In genomic region chr1:119008483-119009299, GRCh38 we compare ENCODE assay signal across 8 cellular contexts. TPM values are rescaled to one million over a fixed set of nuclear protein-coding genes. Genes with fewer than 3 reads are reported as not detected.
A peak's percentile ranks its signal among the peaks of the same experiment; 100 is the strongest.
DNase-seq lines count a peak whose midpoint lies in the region; ATAC-seq and TF ChIP-seq lines count a peak whose summit lies in the region.

No MANE protein-coding gene starts in this region.

- H3K4me1 ChIP-seq in Loucy (ENCODE audit: insufficient read depth, low read length, poor library complexity, severe bottlenecking) = no peaks in the 10 kb centered on the region

- H3K36me3 Mint-ChIP-seq in T-helper 17 cell (ENCODE audit: low read depth) = peaks cover 9% of the 10 kb centered on the region
- H3K36me3 Mint-ChIP-seq in natural killer cell treated with Interleukin-12 subunit alpha and Interleukin-12 subunit beta and Interleukin-15 and Interleukin-18, amount 100 ng/mL, for 72 hours = peaks cover 23% of the 10 kb centered on the region

- H4K20me1 ChIP-seq in Loucy (ENCODE audit: insufficient read depth, low read length, poor library complexity, severe bottlenecking) = no peaks in the 10 kb centered on the region

- no peak overlapping the region for H3K9ac ChIP-seq in Loucy (ENCODE audit: low read depth, low read length, poor library complexity, severe bottlenecking)

- no peaks in the 10 kb centered on the region for H3K9me3 ChIP-seq in Loucy (ENCODE audit: insufficient read depth, low read depth, low read length)
- H3K9me3 ChIP-seq in T-helper 17 cell (ENCODE audit: control insufficient read depth, low read length, poor library complexity, severe bottlenecking) = peaks cover 4% of the 10 kb centered on the region

- no peaks in the 10 kb centered on the region; the same call in 1 of the 2 replicates for H3F3A ChIP-seq in Loucy (ENCODE audit: low read depth)

- no peak overlapping the region for H3K4me3 ChIP-seq in Loucy (ENCODE audit: low read length, poor library complexity, severe bottlenecking)

- H3K27me3 Mint-ChIP-seq in T-helper 17 cell = peaks cover 49% of the 10 kb centered on the region
- H3K27me3 Mint-ChIP-seq in natural killer cell treated with Interleukin-12 subunit alpha and Interleukin-12 subunit beta and Interleukin-15 and Interleukin-18, amount 100 ng/mL, for 72 hours = peaks cover 44 to 73% of the 10 kb centered on the region in 2 donors

- no peaks in the 10 kb centered on the region for H3K36me3 ChIP-seq in Loucy (ENCODE audit: insufficient read depth, low read length)

- H3K9me2 ChIP-seq in Loucy (replicated peaks; ENCODE audit: low read depth, low read length) = no peaks in the 10 kb centered on the region

- DNase-seq in DMS 273 treated with DMSO at 0.1 percent for 48 hours (lab: John Stamatoyannopoulos, UW) (peak; percentile 14), T-helper 17 cell (no peak), fibroblast of gingiva (ENCODE audit: low read depth) (peak; percentile 40), 8988T (no peak)
- peak; percentile 57 for DNase-seq in natural killer cell treated with Interleukin-12 subunit alpha and Interleukin-12 subunit beta and Interleukin-15 and Interleukin-18, amount 100 ng/mL, for 72 hours (ENCODE audit: low spot score)

- peak; percentile 77 for TF ChIP-seq CTCF in Loucy (conservative IDR thresholded peaks at IDR 0.05; ENCODE audit: low read length)

- H3K27me3 ChIP-seq in Loucy (ENCODE audit: insufficient read depth, low read length, poor library complexity, severe bottlenecking) = no peaks in the 10 kb centered on the region

- H3K79me2 ChIP-seq in Loucy (ENCODE audit: insufficient read depth, low read length) = no peaks in the 10 kb centered on the region

- peak; percentile 43 for ATAC-seq in GM19397 (IDR thresholded peaks at IDR 0.05; ENCODE audit: unreplicated experiment)
- peak; percentile 35 for ATAC-seq in T-helper 17 cell
- peak in 1 of 2 donors; percentile 36 for ATAC-seq in natural killer cell treated with Interleukin-12 subunit alpha and Interleukin-12 subunit beta and Interleukin-15 and Interleukin-18, amount 100 ng/mL, for 72 hours
- no peak for ATAC-seq in GM21576 (IDR thresholded peaks at IDR 0.05; ENCODE audit: unreplicated experiment)

- H2AFZ ChIP-seq in Loucy (ENCODE audit: low read length) = no peak overlapping the region

- H3K27ac Mint-ChIP-seq in T-helper 17 cell = peak overlapping the region; percentile 1
- H3K27ac Mint-ChIP-seq in natural killer cell treated with Interleukin-12 subunit alpha and Interleukin-12 subunit beta and Interleukin-15 and Interleukin-18, amount 100 ng/mL, for 72 hours = no peak overlapping the region

- peaks cover 13% of the 10 kb centered on the region for H3K9me3 Mint-ChIP-seq in natural killer cell treated with Interleukin-12 subunit alpha and Interleukin-12 subunit beta and Interleukin-15 and Interleukin-18, amount 100 ng/mL, for 72 hours

- H3K4me2 ChIP-seq in Loucy (ENCODE audit: low read depth, low read length, poor library complexity, severe bottlenecking) = no peak overlapping the region

- peak overlapping the region; percentile 57 for H3K4me3 Mint-ChIP-seq in T-helper 17 cell
- H3K4me3 Mint-ChIP-seq in natural killer cell treated with Interleukin-12 subunit alpha and Interleukin-12 subunit beta and Interleukin-15 and Interleukin-18, amount 100 ng/mL, for 72 hours = peak overlapping the region; percentile 80

- peaks cover 5% of the 10 kb centered on the region for H3K4me1 Mint-ChIP-seq in T-helper 17 cell
- peaks cover 10% of the 10 kb centered on the region in 2 donors for H3K4me1 Mint-ChIP-seq in natural killer cell treated with Interleukin-12 subunit alpha and Interleukin-12 subunit beta and Interleukin-15 and Interleukin-18, amount 100 ng/mL, for 72 hours (ENCODE audit: low read depth in 2 of 2)

RNA-seq across cellular contexts. Expression of gene TBX15, which starts 20.5 kb away (rescaled TPM):
- not detected for total RNA-seq in T-helper 17 cell
- not detected for total RNA-seq in natural killer cell treated with Interleukin-12 subunit alpha and Interleukin-12 subunit beta and Interleukin-15 and Interleukin-18, amount 100 ng/mL, for 72 hours

Comparison
In these comparisons a context has a peak if more than half of its experiments do, and no peak if none do; other contexts are left out.
1. DNase-seq: peak in DMS 273 treated with DMSO at 0.1 percent for 48 hours (single experiment), fibroblast of gingiva (single experiment) and natural killer cell treated with Interleukin-12 subunit alpha and Interleukin-12 subunit beta and Interleukin-15 and Interleukin-18, amount 100 ng/mL, for 72 hours (single experiment); none in T-helper 17 cell (0 of 3) and 8988T (single experiment).